20 cellular contexts compared by ENCODE assay signal in the genomic region with DNA sequence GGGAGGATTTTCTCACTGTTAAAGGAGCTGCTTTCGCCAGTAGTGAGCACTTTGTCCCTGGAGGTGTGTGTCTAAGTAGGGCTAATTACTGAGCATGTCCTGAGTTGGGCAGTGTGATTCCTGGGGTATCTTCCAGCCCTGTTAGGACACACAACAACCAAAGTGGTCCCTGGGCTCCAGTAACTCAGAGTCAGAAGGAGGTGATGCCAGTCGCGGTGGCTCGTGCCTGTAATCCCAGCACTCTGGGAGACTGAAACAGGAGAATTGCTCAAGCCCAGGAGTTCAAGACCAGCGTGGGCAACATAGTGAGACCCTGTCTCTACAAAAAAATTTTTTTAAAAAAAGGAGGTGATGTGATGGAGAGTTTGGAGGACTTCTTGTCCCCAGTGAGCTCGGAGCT. TPM values are rescaled to one million over a fixed set of nuclear protein-coding genes. Genes with fewer than 3 reads are reported as not detected.
"Had no signal": no experiment of that assay in that cellular context is flagged by ENCODE, and none has a peak within 500 bp of the region (broad histone marks: within the 10 kb centered on the region; RNA-seq: fewer than 3 reads in every experiment).

No MANE protein-coding gene starts in this region.

- H3K27ac Mint-ChIP-seq: activated B cell treated with CpG ODN at 0.5 μM for 24 hours; activated naive CD8-positive, alpha-beta T cell; mesothelial cell of epicardium; nephron progenitor cell; T-cell had no signal

- H3K9ac ChIP-seq: SK-N-SH had no signal

- H3K4me1 Mint-ChIP-seq: activated B cell treated with CpG ODN at 0.5 μM for 24 hours, T-cell had no signal

- ATAC-seq: body of pancreas, T-cell had no signal

- H3K4me2 ChIP-seq: SK-N-SH had no signal

- H3K27ac ChIP-seq: body of pancreas, stomach had no signal

- DNase-seq: activated B cell treated with CpG ODN at 0.5 μM for 24 hours; activated CD4-positive, alpha-beta T cell treated with anti-CD3 and anti-CD28 coated beads for 4 hours; activated gamma-delta T cell; body of pancreas; nephron progenitor cell; occipital lobe; SK-N-SH; stimulated activated CD4-positive, alpha-beta T cell treated with anti-CD3 and anti-CD28 coated beads, Interleukin-12 subunit alpha, Interleukin-12 subunit beta, amount 100 ng/mL, for 4 hours; stimulated activated CD4-positive, alpha-beta T cell treated with anti-CD3 and anti-CD28 coated beads, Interleukin-1b, Interleukin-23, amount 100 ng/mL, for 48 hours; stimulated activated CD8-positive, alpha-beta memory T cell treated with anti-CD3 and anti-CD28 coated beads, Interleukin-4, amount 100 ng/mL, for 48 hours; stomach; T-cell; T-helper 9 cell; trophoblast cell had no signal

- H3K4me3 Mint-ChIP-seq: activated B cell treated with CpG ODN at 0.5 μM for 24 hours; activated naive CD8-positive, alpha-beta T cell; mesothelial cell of epicardium; nephron progenitor cell; T-cell had no signal

- H3K36me3 Mint-ChIP-seq: activated naive CD8-positive, alpha-beta T cell had no signal

- H3K27me3 ChIP-seq: body of pancreas, stomach had no signal

- H3K4me3 ChIP-seq: body of pancreas, lung, stomach had no signal

- H3K9me3 ChIP-seq: body of pancreas, SK-N-SH, stomach had no signal

- H3K4me1 ChIP-seq: body of pancreas had no signal

- H3K27me3 Mint-ChIP-seq: activated B cell treated with CpG ODN at 0.5 μM for 24 hours; activated naive CD8-positive, alpha-beta T cell; T-cell had no signal

- H3K9me3 Mint-ChIP-seq: activated B cell treated with CpG ODN at 0.5 μM for 24 hours, mesothelial cell of epicardium, nephron progenitor cell, T-cell had no signal

RNA-seq across cellular contexts. Expression of gene GOLGA6A, which starts 50.3 kb away (rescaled TPM):
- total RNA-seq: activated B cell treated with CpG ODN at 0.5 μM for 24 hours, body of pancreas, cardiac septum, occipital lobe, temporal lobe had no signal
- polyA plus RNA-seq: keratinocyte, SK-N-SH, stomach had no signal
